In the genomic region with DNA sequence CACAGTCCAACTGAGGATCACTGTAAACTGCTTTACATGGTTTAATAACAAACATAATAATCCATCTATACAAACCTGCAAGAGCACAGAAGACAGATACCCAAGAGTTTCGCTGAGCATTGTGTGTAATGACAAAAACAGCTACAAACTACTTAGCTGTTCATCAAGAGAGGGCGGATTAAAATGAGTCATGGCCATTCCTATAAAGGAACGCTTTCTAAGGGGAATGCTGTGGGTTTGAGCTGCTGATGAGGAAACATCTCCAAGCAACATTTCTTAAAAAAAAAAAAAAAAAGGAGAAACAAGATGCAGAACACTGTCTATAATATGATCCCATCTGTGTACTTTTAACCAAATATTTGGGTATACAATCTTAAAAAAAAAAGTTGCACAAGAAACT, we compare ENCODE assay signal across 12 cellular contexts. TPM values are rescaled to one million over a fixed set of nuclear protein-coding genes. Genes with fewer than 3 reads are reported as not detected.
DNase-seq lines count a peak whose midpoint lies in the region; ATAC-seq and TF ChIP-seq lines count a peak whose summit lies in the region.
"Had no signal": no experiment of that assay in that cellular context is flagged by ENCODE, and none has a peak within 500 bp of the region (broad histone marks: within the 10 kb centered on the region; RNA-seq: fewer than 3 reads in every experiment).

No MANE protein-coding gene starts in this region.

- no peaks in the 10 kb centered on the region for H3K27me3 Mint-ChIP-seq in activated CD4-positive, alpha-beta T cell treated with anti-CD3 and anti-CD28 coated beads for 36 hours

- no peaks in the 10 kb centered on the region for H3K9me3 Mint-ChIP-seq in activated CD4-positive, alpha-beta T cell treated with anti-CD3 and anti-CD28 coated beads for 36 hours (ENCODE audit: low read depth)

- POLR2A ChIA-PET in activated CD4-positive, alpha-beta T cell treated with anti-CD3 and anti-CD28 coated beads for 36 hours (lab: Charles Lee), result no interaction called here

- H3K27me3 ChIP-seq in skeletal muscle satellite cell (ENCODE audit: control insufficient read depth, insufficient read depth, low read length) (no peaks in the 10 kb centered on the region), lower lobe of right lung (ENCODE audit: low read depth) (no peaks in the 10 kb centered on the region)
- H3K27me3 ChIP-seq: suprapubic skin had no signal

- H3K36me3 ChIP-seq in skeletal muscle satellite cell (ENCODE audit: insufficient read depth, low read length) (peaks cover 3% of the 10 kb centered on the region), lower lobe of right lung (no peaks in the 10 kb centered on the region)
- H3K36me3 ChIP-seq: suprapubic skin had no signal

- CTCF ChIA-PET in activated CD4-positive, alpha-beta T cell treated with anti-CD3 and anti-CD28 coated beads for 36 hours (lab: Charles Lee), result interaction anchor here (0.6 kb wide), 1 partner anchor 12 kb away, joined by 3 read pairs; no protein-coding TSS in a partner anchor

- H3K4me1 ChIP-seq in skeletal muscle satellite cell (ENCODE audit: control insufficient read depth, insufficient read depth, low read length) (peaks cover 37% of the 10 kb centered on the region), lower lobe of right lung (peaks cover 56% of the 10 kb centered on the region)

- H3K9ac ChIP-seq in skeletal muscle satellite cell (ENCODE audit: low read depth, low read length), result no peak overlapping the region

- no peak for TF ChIP-seq CTCF in lower lobe of right lung (IDR thresholded peaks at IDR 0.05)

- peaks cover 76% of the 10 kb centered on the region for H3K4me1 Mint-ChIP-seq in activated CD4-positive, alpha-beta T cell treated with anti-CD3 and anti-CD28 coated beads for 36 hours

- H3K9me3 ChIP-seq in skeletal muscle satellite cell (replicated peaks; ENCODE audit: low read length) (no peaks in the 10 kb centered on the region), lower lobe of right lung (no peaks in the 10 kb centered on the region)
- H3K9me3 ChIP-seq: suprapubic skin had no signal

- ATAC-seq in activated CD4-positive, alpha-beta T cell treated with anti-CD3 and anti-CD28 coated beads for 36 hours, result no peak
- ATAC-seq in lower lobe of right lung, result no peak

- DNase-seq in activated CD4-positive, alpha-beta T cell treated with anti-CD3 and anti-CD28 coated beads for 36 hours, result no peak
- no peak for DNase-seq in activated CD4-positive, alpha-beta T cell treated with anti-CD3 and anti-CD28 coated beads for 1 hour
- DNase-seq in RKO (ENCODE audit: low spot score) (peak; percentile 34), fibroblast of gingiva (ENCODE audit: low read depth) (peak; percentile 85), GOT3 (lab: John Stamatoyannopoulos, UW) (no peak), DMS 273 treated with DMSO at 0.1 percent for 48 hours (lab: John Stamatoyannopoulos, UW) (no peak), lower lobe of right lung (no peak)
- DNase-seq: 8988T, small intestine had no signal

- H3K27ac ChIP-seq in lower lobe of right lung, result no peak overlapping the region
- H3K27ac ChIP-seq: suprapubic skin, VCaP had no signal

- H3K4me3 ChIP-seq in skeletal muscle satellite cell (ENCODE audit: low read length) (no peak overlapping the region), lower lobe of right lung (no peak overlapping the region)
- H3K4me3 ChIP-seq: suprapubic skin had no signal

- H3K27ac Mint-ChIP-seq in activated CD4-positive, alpha-beta T cell treated with anti-CD3 and anti-CD28 coated beads for 36 hours, result peak overlapping the region; percentile 58

- H3K4me3 Mint-ChIP-seq in activated CD4-positive, alpha-beta T cell treated with anti-CD3 and anti-CD28 coated beads for 36 hours, result no peak overlapping the region

- H3K4me2 ChIP-seq in skeletal muscle satellite cell (ENCODE audit: low read length), result peak overlapping the region; percentile 15

- intact Hi-C loops in activated CD4-positive, alpha-beta T cell treated with anti-CD3 and anti-CD28 coated beads for 36 hours (cut with DNase I, micrococcal nuclease), result no loop called here
- intact Hi-C loops in lower lobe of right lung (cut with DNase I), result no loop called here

- peaks cover 29% of the 10 kb centered on the region for H3K36me3 Mint-ChIP-seq in activated CD4-positive, alpha-beta T cell treated with anti-CD3 and anti-CD28 coated beads for 36 hours (ENCODE audit: low read depth)

RNA-seq across cellular contexts. Expression of gene VOPP1, which starts 33.8 kb away (rescaled TPM):
- 10 to 100 TPM; 63.7 to 64.2 TPM for total RNA-seq in activated CD4-positive, alpha-beta T cell treated with anti-CD3 and anti-CD28 coated beads for 36 hours
- 31.9 and 38.2 TPM in 2 replicates for total RNA-seq in skeletal muscle satellite cell (2012; rRNA removed)
- total RNA-seq in lower lobe of right lung, result 66.2 TPM

Comparison
In these comparisons a context has a peak if more than half of its experiments do, and no peak if none do; other contexts are left out.
1. DNase-seq: peak in RKO (single experiment) and fibroblast of gingiva (single experiment); none in activated CD4-positive, alpha-beta T cell treated with anti-CD3 and anti-CD28 coated beads for 36 hours (single experiment), activated CD4-positive, alpha-beta T cell treated with anti-CD3 and anti-CD28 coated beads for 1 hour (single experiment), GOT3 (single experiment), DMS 273 treated with DMSO at 0.1 percent for 48 hours (single experiment) and lower lobe of right lung (single experiment).